In genomic region chr16:68539704-68540370, GRCh38 we compare ENCODE assay signal across 8 cellular contexts. TPM values are rescaled to one million over a fixed set of nuclear protein-coding genes. Genes with fewer than 3 reads are reported as not detected.
DNase-seq lines count a peak whose midpoint lies in the region; ATAC-seq and TF ChIP-seq lines count a peak whose summit lies in the region.

No MANE protein-coding gene starts in this region.

- DNase-seq in NCI-H345 (lab: John Stamatoyannopoulos, UW) (peak; percentile 33), NCI-H345 treated with DMSO at 0.1 percent for 48 hours (lab: John Stamatoyannopoulos, UW; ENCODE audit: unreplicated experiment) (no peak), SW480 (ENCODE audit: low spot score) (peak; percentile 28), endothelial cell (ENCODE audit: low spot score) (no peak), myocyte (ENCODE audit: low read depth) (peak; percentile 26), NCI-H1436 (lab: John Stamatoyannopoulos, UW) (no peak), cortex of kidney (lab: John Stamatoyannopoulos, UW) (no peak)

- H3K27me3 Mint-ChIP-seq in endothelial cell (ENCODE audit: unreplicated experiment), result peaks cover 10% of the 10 kb centered on the region

- peak overlapping the region; percentile 95 for H3K4me3 Mint-ChIP-seq in endothelial cell (ENCODE audit: unreplicated experiment)

- H3K27ac Mint-ChIP-seq in endothelial cell (ENCODE audit: unreplicated experiment), result peak overlapping the region; percentile 32

- no peak for TF ChIP-seq CTCF in endothelial cell (IDR thresholded peaks at IDR 0.05; ENCODE audit: unreplicated experiment)

- peaks cover 28% of the 10 kb centered on the region for H3K36me3 Mint-ChIP-seq in endothelial cell (ENCODE audit: low read depth, unreplicated experiment)

- peaks cover 11% of the 10 kb centered on the region for H3K4me1 Mint-ChIP-seq in endothelial cell (ENCODE audit: unreplicated experiment)

- no peaks in the 10 kb centered on the region for H3K9me3 Mint-ChIP-seq in endothelial cell (ENCODE audit: unreplicated experiment)

- ATAC-seq in HG02973 (IDR thresholded peaks at IDR 0.05; ENCODE audit: unreplicated experiment), result peak; percentile 9

RNA-seq across cellular contexts. Expression of gene ZFP90, which starts 0.7 kb away (rescaled TPM):
- total RNA-seq in endothelial cell (ENCODE audit: unreplicated experiment), result 35.6 TPM
- 28.3 and 33.2 TPM in 2 replicates for total RNA-seq in myocyte
- polyA plus RNA-seq in myocyte (2012), result 15.7 TPM

Comparison
In these comparisons a context has a peak if more than half of its experiments do, and no peak if none do; other contexts are left out.
1. DNase-seq: peak in NCI-H345 (single experiment), SW480 (single experiment) and myocyte (single experiment); none in NCI-H345 treated with DMSO at 0.1 percent for 48 hours (single experiment), endothelial cell (single experiment), NCI-H1436 (single experiment) and cortex of kidney (single experiment).